Comparison of ENCODE assay signal across 1 cellular context in genomic region chr9:87707805-87708500, GRCh38.
TF ChIP-seq lines count a peak whose summit lies in the region.

No MANE protein-coding gene starts in this region.

TF ChIP-seq in endothelial cell of umbilical vein, 7 proteins besides CTCF, POLR2A, EP300 and RAD21:
- TF ChIP-seq MYC (IDR thresholded peaks at IDR 0.05; ENCODE audit: low read depth, low read length) (no peak), EZH2 (IDR thresholded peaks at IDR 0.05; ENCODE audit: borderline replicate concordance, low read depth, low read length, severe bottlenecking) (no peak), MAX (IDR thresholded peaks at IDR 0.05; ENCODE audit: insufficient read depth, insufficient read length) (no peak), POLR2AphosphoS5 (IDR thresholded peaks at IDR 0.05; ENCODE audit: insufficient read depth, low read depth, low read length) (no peak), GATA2 (IDR thresholded peaks at IDR 0.05; ENCODE audit: insufficient read depth, insufficient read length, low read depth, low read length) (no peak), FOS (IDR thresholded peaks at IDR 0.05; ENCODE audit: borderline replicate concordance, insufficient read depth, low read length) (no peak)
TF ChIP-seq in endothelial cell of umbilical vein: peak in this region for 0.
